Comparison of ENCODE assay signal across 23 cellular contexts in the genomic region with DNA sequence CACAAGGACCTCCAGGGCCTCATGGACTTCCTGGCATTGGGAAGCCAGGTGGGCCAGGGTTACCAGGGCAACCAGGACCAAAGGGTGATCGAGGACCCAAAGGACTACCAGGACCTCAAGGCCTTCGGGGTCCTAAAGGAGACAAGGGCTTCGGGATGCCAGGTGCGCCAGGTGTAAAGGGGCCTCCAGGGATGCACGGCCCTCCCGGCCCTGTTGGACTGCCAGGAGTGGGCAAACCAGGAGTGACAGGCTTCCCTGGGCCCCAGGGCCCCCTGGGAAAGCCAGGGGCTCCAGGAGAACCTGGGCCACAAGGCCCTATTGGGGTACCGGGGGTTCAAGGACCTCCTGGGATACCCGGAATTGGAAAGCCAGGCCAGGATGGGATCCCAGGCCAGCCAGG. TPM values are rescaled to one million over a fixed set of nuclear protein-coding genes. Genes with fewer than 3 reads are reported as not detected.
A peak's percentile ranks its signal among the peaks of the same experiment; 100 is the strongest.
DNase-seq lines count a peak whose midpoint lies in the region; FAIRE-seq and TF ChIP-seq lines count a peak whose summit lies in the region.
"Had no signal": no experiment of that assay in that cellular context is flagged by ENCODE, and none has a peak within 500 bp of the region (broad histone marks: within the 10 kb centered on the region; RNA-seq: fewer than 3 reads in every experiment).

No MANE protein-coding gene starts in this region.

- H3K4me1 Mint-ChIP-seq in activated CD4-positive, alpha-beta memory T cell treated with anti-CD3 and anti-CD28 coated beads for 36 hours (ENCODE audit: low read depth), result no peaks in the 10 kb centered on the region
- H3K4me1 Mint-ChIP-seq in activated CD4-positive, alpha-beta memory T cell treated with anti-CD3 and anti-CD28 coated beads, Interleukin-2, amount 10 ng/mL, durations not matched to agents 7 days and 5 days, result no peaks in the 10 kb centered on the region
- H3K4me1 Mint-ChIP-seq in osteocyte (ENCODE audit: unreplicated experiment), result peaks cover 28% of the 10 kb centered on the region
- H3K4me1 Mint-ChIP-seq: CD14-positive monocyte; CD4-positive, alpha-beta memory T cell; CD4-positive, CD25-positive, alpha-beta regulatory T cell; CD8-positive, alpha-beta memory T cell had no signal

- intact Hi-C loops in activated CD4-positive, alpha-beta memory T cell treated with anti-CD3 and anti-CD28 coated beads for 36 hours (cut with micrococcal nuclease), result no loop called here

- H3K27ac Mint-ChIP-seq in activated CD4-positive, alpha-beta memory T cell treated with anti-CD3 and anti-CD28 coated beads for 36 hours, result peak overlapping the region; percentile 30
- H3K27ac Mint-ChIP-seq in activated CD4-positive, alpha-beta memory T cell treated with anti-CD3 and anti-CD28 coated beads, Interleukin-2, amount 10 ng/mL, durations not matched to agents 7 days and 5 days, result no peak overlapping the region
- peak overlapping the region; percentile 58 for H3K27ac Mint-ChIP-seq in osteocyte (ENCODE audit: unreplicated experiment)
- H3K27ac Mint-ChIP-seq: CD4-positive, alpha-beta memory T cell; CD4-positive, CD25-positive, alpha-beta regulatory T cell; CD8-positive, alpha-beta memory T cell had no signal

- H3K9me3 Mint-ChIP-seq in activated CD4-positive, alpha-beta memory T cell treated with anti-CD3 and anti-CD28 coated beads for 36 hours, result no peaks in the 10 kb centered on the region
- H3K9me3 Mint-ChIP-seq in activated CD4-positive, alpha-beta memory T cell treated with anti-CD3 and anti-CD28 coated beads, Interleukin-2, amount 10 ng/mL, durations not matched to agents 7 days and 5 days, result no peaks in the 10 kb centered on the region
- no peaks in the 10 kb centered on the region for H3K9me3 Mint-ChIP-seq in osteocyte (ENCODE audit: unreplicated experiment)
- H3K9me3 Mint-ChIP-seq: CD4-positive, alpha-beta memory T cell; CD4-positive, CD25-positive, alpha-beta regulatory T cell; CD8-positive, alpha-beta memory T cell had no signal

- no peak overlapping the region for H3K4me3 Mint-ChIP-seq in activated CD4-positive, alpha-beta memory T cell treated with anti-CD3 and anti-CD28 coated beads for 36 hours
- no peak overlapping the region for H3K4me3 Mint-ChIP-seq in activated CD4-positive, alpha-beta memory T cell treated with anti-CD3 and anti-CD28 coated beads, Interleukin-2, amount 10 ng/mL, durations not matched to agents 7 days and 5 days
- no peak overlapping the region for H3K4me3 Mint-ChIP-seq in osteocyte (ENCODE audit: unreplicated experiment)
- H3K4me3 Mint-ChIP-seq: CD14-positive monocyte; CD4-positive, alpha-beta memory T cell; CD4-positive, CD25-positive, alpha-beta regulatory T cell; CD8-positive, alpha-beta memory T cell had no signal

- CTCF ChIA-PET in activated CD4-positive, alpha-beta memory T cell treated with anti-CD3 and anti-CD28 coated beads for 36 hours (lab: Charles Lee), result no interaction called here
- CTCF ChIA-PET in activated CD4-positive, alpha-beta memory T cell treated with anti-CD3 and anti-CD28 coated beads, Interleukin-2, amount 10 ng/mL, durations not matched to agents 7 days and 5 days (lab: Charles Lee), result no interaction called here

- POLR2A ChIA-PET in activated CD4-positive, alpha-beta memory T cell treated with anti-CD3 and anti-CD28 coated beads for 36 hours (lab: Charles Lee), result no interaction called here
- POLR2A ChIA-PET in activated CD4-positive, alpha-beta memory T cell treated with anti-CD3 and anti-CD28 coated beads, Interleukin-2, amount 10 ng/mL, durations not matched to agents 7 days and 5 days (lab: Charles Lee), result no interaction called here

- H3K27me3 Mint-ChIP-seq in activated CD4-positive, alpha-beta memory T cell treated with anti-CD3 and anti-CD28 coated beads for 36 hours, result no peaks in the 10 kb centered on the region
- H3K27me3 Mint-ChIP-seq in activated CD4-positive, alpha-beta memory T cell treated with anti-CD3 and anti-CD28 coated beads, Interleukin-2, amount 10 ng/mL, durations not matched to agents 7 days and 5 days, result peaks cover 4% of the 10 kb centered on the region
- no peaks in the 10 kb centered on the region for H3K27me3 Mint-ChIP-seq in osteocyte (ENCODE audit: unreplicated experiment)

- H3K36me3 Mint-ChIP-seq in activated CD4-positive, alpha-beta memory T cell treated with anti-CD3 and anti-CD28 coated beads for 36 hours, result no peaks in the 10 kb centered on the region
- H3K36me3 Mint-ChIP-seq in activated CD4-positive, alpha-beta memory T cell treated with anti-CD3 and anti-CD28 coated beads, Interleukin-2, amount 10 ng/mL, durations not matched to agents 7 days and 5 days (ENCODE audit: low read depth), result no peaks in the 10 kb centered on the region
- peaks cover 65% of the 10 kb centered on the region for H3K36me3 Mint-ChIP-seq in osteocyte (ENCODE audit: unreplicated experiment)
- H3K36me3 Mint-ChIP-seq: CD14-positive monocyte; CD4-positive, alpha-beta memory T cell; CD4-positive, CD25-positive, alpha-beta regulatory T cell; CD8-positive, alpha-beta memory T cell had no signal

- TF ChIP-seq CTCF in osteocyte (IDR thresholded peaks at IDR 0.05), result no peak

- no peak for FAIRE-seq in frontal cortex (lab: Jason Lieb, UNC)
- FAIRE-seq: A549, GM12878, GM12892, GM19239 had no signal

- DNase-seq in activated CD4-positive, alpha-beta memory T cell treated with anti-CD3 and anti-CD28 coated beads for 36 hours, result no peak
- DNase-seq in activated CD4-positive, alpha-beta memory T cell treated with anti-CD3 and anti-CD28 coated beads, Interleukin-2, amount 10 ng/mL, durations not matched to agents 7 days and 5 days, result no peak
- DNase-seq in osteocyte (ENCODE audit: extremely low spot score, unreplicated experiment) (no peak), NCI-H128 (lab: John Stamatoyannopoulos, UW; ENCODE audit: unreplicated experiment) (no peak), frontal cortex (ENCODE audit: low spot score in 2 of 2) (no peak)
- DNase-seq: BE2C; C1 segment of cervical spinal cord; CD4-positive, alpha-beta memory T cell; CD4-positive, CD25-positive, alpha-beta regulatory T cell; CD8-positive, alpha-beta memory T cell; COR-L47; DMS 273 treated with DMSO at 0.1 percent for 48 hours; DMS153; DMS53; DMS79; DND-41; EL; GDM1 had no signal

RNA-seq across cellular contexts. Expression of a gene that starts 23.2 kb away (rescaled TPM):
- total RNA-seq in activated CD4-positive, alpha-beta memory T cell treated with anti-CD3 and anti-CD28 coated beads for 36 hours, result 10 to 100 TPM; 95.6 to 97.2 TPM
- total RNA-seq in activated CD4-positive, alpha-beta memory T cell treated with anti-CD3 and anti-CD28 coated beads, Interleukin-2, amount 10 ng/mL, durations not matched to agents 7 days and 5 days, result 10 to 100 TPM; 28.0 to 31.0 TPM
- total RNA-seq in osteocyte, result 38.5 and 47.2 TPM in 2 replicates
- 8.2 TPM for total RNA-seq in frontal cortex
